ENCODE assay signal across 25 cellular contexts in the genomic region with DNA sequence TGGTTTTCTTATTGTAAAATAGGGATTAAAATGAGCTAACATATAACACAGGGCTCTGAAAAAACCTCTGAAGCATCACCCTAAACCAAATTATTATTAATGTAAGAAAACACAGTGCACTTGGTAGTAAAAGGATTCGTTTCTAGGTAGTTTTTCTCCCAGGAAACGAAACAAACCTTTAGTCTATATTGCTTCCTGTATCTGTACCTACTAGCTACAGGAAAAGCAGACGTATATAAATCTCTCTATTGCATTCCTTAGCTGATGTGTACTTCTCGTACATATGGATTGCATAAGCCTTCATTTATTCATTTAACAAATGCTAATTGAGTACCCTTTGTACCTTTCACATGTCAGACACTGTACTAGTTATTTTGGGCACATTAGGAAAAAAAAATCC.
A peak's percentile ranks its signal among the peaks of the same experiment; 100 is the strongest.
DNase-seq lines count a peak whose midpoint lies in the region; ATAC-seq and TF ChIP-seq lines count a peak whose summit lies in the region.
"Had no signal": no experiment of that assay in that cellular context is flagged by ENCODE, and none has a peak within 500 bp of the region (broad histone marks: within the 10 kb centered on the region; RNA-seq: fewer than 3 reads in every experiment).

No MANE protein-coding gene starts in this region.

- peak overlapping the region; percentile 12; the same call in 1 of the 2 replicates for H2AFZ ChIP-seq in PC-3 (ENCODE audit: low read length)

- no peaks in the 10 kb centered on the region for H3K9me3 ChIP-seq in PC-3 (ENCODE audit: low read length)
- H3K9me3 ChIP-seq: HAP-1, SJSA1, testis, uterus had no signal

- intact Hi-C loops in PC-3 (cut with micrococcal nuclease), result no loop called here
- intact Hi-C loops in activated T-helper 1 cell treated with anti-CD3 and anti-CD28 coated beads, Interleukin-12 subunit alpha, Interleukin-12 subunit beta, Interleukin-2, Interleukin-4 antibody, amounts not matched to agents 30 ng/mL and 10 ng/mL and 1 ng/mL, durations not matched to agents 14 hours and 24 hours and 36 hours (cut with micrococcal nuclease), result no loop called here

- no peak overlapping the region for H3K4me2 ChIP-seq in PC-3 (ENCODE audit: low read length)

- no peaks in the 10 kb centered on the region for H3F3A ChIP-seq in PC-3 (ENCODE audit: low read length, unreplicated experiment)

- H3K9me2 ChIP-seq in PC-3 (replicated peaks; ENCODE audit: low read length), result no peaks in the 10 kb centered on the region

- peak overlapping the region; percentile 16 to 53 for H3K4me3 Mint-ChIP-seq in activated T-cell treated with anti-CD3 and anti-CD28 coated beads, Interleukin-2, amount 50 U/mL, for 72 hours
- no peak overlapping the region for H3K4me3 Mint-ChIP-seq in activated T-helper 1 cell treated with anti-CD3 and anti-CD28 coated beads, Interleukin-12 subunit alpha, Interleukin-12 subunit beta, Interleukin-2, Interleukin-4 antibody, amounts not matched to agents 30 ng/mL and 10 ng/mL and 1 ng/mL, durations not matched to agents 14 hours and 24 hours and 36 hours
- H3K4me3 Mint-ChIP-seq: memory B cell; stimulated activated memory B cell treated with anti-CD40 and anti-IgM and Interleukin-4, amounts not matched to agents 10 μg/mL and 1 μg/mL and 100 μg/mL, for 72 hours had no signal

- H3K79me2 ChIP-seq in PC-3 (ENCODE audit: low read length), result no peaks in the 10 kb centered on the region

- no peak for DNase-seq in activated T-cell treated with anti-CD3 and anti-CD28 coated beads, Interleukin-2, amount 50 U/mL, for 72 hours
- no peak for DNase-seq in activated T-cell treated with anti-CD3 and anti-CD28 coated beads, Interleukin-2, amount 50 U/mL, for 1 hour
- DNase-seq in PC-3, result no peak
- DNase-seq in central memory CD4-positive, alpha-beta T cell, result peak; percentile 2
- peak; percentile 21 for DNase-seq in retina
- no peak for DNase-seq in activated T-helper 1 cell treated with anti-CD3 and anti-CD28 coated beads, Interleukin-12 subunit alpha, Interleukin-12 subunit beta, Interleukin-2, Interleukin-4 antibody, amounts not matched to agents 30 ng/mL and 10 ng/mL and 1 ng/mL, durations not matched to agents 14 hours and 24 hours and 36 hours (ENCODE audit: low spot score)
- DNase-seq in NCI-H2081 treated with DMSO at 0.1 percent for 48 hours (lab: John Stamatoyannopoulos, UW), result no peak
- DNase-seq: activated CD8-positive, alpha-beta memory T cell treated with anti-CD3 and anti-CD28 coated beads, Interleukin-2, amount 50 U/mL, for 48 hours; aorta; caudate nucleus; dermis blood vessel endothelial cell; Kasumi-1; kidney glomerular epithelial cell; NCI-H1694; NCI-H2171 treated with DMSO at 0.1 percent for 48 hours; NCI-H524; nucleus accumbens; testis; uterus had no signal

- H3K4me3 ChIP-seq in PC-3 (ENCODE audit: low read length), result no peak overlapping the region
- H3K4me3 ChIP-seq: HAP-1, SJSA1, testis, uterus had no signal

- H3K36me3 Mint-ChIP-seq in activated T-cell treated with anti-CD3 and anti-CD28 coated beads, Interleukin-2, amount 50 U/mL, for 72 hours (ENCODE audit: insufficient read depth in 2 of 2), result no peaks in the 10 kb centered on the region
- H3K36me3 Mint-ChIP-seq in activated T-helper 1 cell treated with anti-CD3 and anti-CD28 coated beads, Interleukin-12 subunit alpha, Interleukin-12 subunit beta, Interleukin-2, Interleukin-4 antibody, amounts not matched to agents 30 ng/mL and 10 ng/mL and 1 ng/mL, durations not matched to agents 14 hours and 24 hours and 36 hours (ENCODE audit: low read depth), result no peaks in the 10 kb centered on the region
- H3K36me3 Mint-ChIP-seq: memory B cell; stimulated activated memory B cell treated with anti-CD40 and anti-IgM and Interleukin-4, amounts not matched to agents 10 μg/mL and 1 μg/mL and 100 μg/mL, for 72 hours had no signal

- no peak overlapping the region for H3K9ac ChIP-seq in PC-3 (ENCODE audit: low read length)

- peak overlapping the region; percentile 83 for H3K27ac Mint-ChIP-seq in activated T-cell treated with anti-CD3 and anti-CD28 coated beads, Interleukin-2, amount 50 U/mL, for 72 hours
- H3K27ac Mint-ChIP-seq in activated T-helper 1 cell treated with anti-CD3 and anti-CD28 coated beads, Interleukin-12 subunit alpha, Interleukin-12 subunit beta, Interleukin-2, Interleukin-4 antibody, amounts not matched to agents 30 ng/mL and 10 ng/mL and 1 ng/mL, durations not matched to agents 14 hours and 24 hours and 36 hours, result no peak overlapping the region
- H3K27ac Mint-ChIP-seq: memory B cell; stimulated activated memory B cell treated with anti-CD40 and anti-IgM and Interleukin-4, amounts not matched to agents 10 μg/mL and 1 μg/mL and 100 μg/mL, for 72 hours had no signal

- H3K27ac ChIP-seq in PC-3 (ENCODE audit: low read length), result no peak overlapping the region
- H3K27ac ChIP-seq: HL-60, SJSA1, testis, uterus had no signal

- BruUV-seq in PC-3 (replicated peaks; lab: Mats Ljungman, UMichigan), result no TSS peak

- no peaks in the 10 kb centered on the region for H4K20me1 ChIP-seq in PC-3 (ENCODE audit: low read length)

- CTCF ChIA-PET in PC-3 (lab: Charles Lee), result no interaction called here

- TF ChIP-seq CTCF in PC-3 (conservative IDR thresholded peaks at IDR 0.05; ENCODE audit: low read depth, low read length), result no peak

- peaks cover 0 to 2% of the 10 kb centered on the region in 2 donors for H3K9me3 Mint-ChIP-seq in activated T-cell treated with anti-CD3 and anti-CD28 coated beads, Interleukin-2, amount 50 U/mL, for 72 hours
- H3K9me3 Mint-ChIP-seq in activated T-helper 1 cell treated with anti-CD3 and anti-CD28 coated beads, Interleukin-12 subunit alpha, Interleukin-12 subunit beta, Interleukin-2, Interleukin-4 antibody, amounts not matched to agents 30 ng/mL and 10 ng/mL and 1 ng/mL, durations not matched to agents 14 hours and 24 hours and 36 hours, result no peaks in the 10 kb centered on the region
- H3K9me3 Mint-ChIP-seq: memory B cell; stimulated activated memory B cell treated with anti-CD40 and anti-IgM and Interleukin-4, amounts not matched to agents 10 μg/mL and 1 μg/mL and 100 μg/mL, for 72 hours had no signal

- ATAC-seq in activated T-cell treated with anti-CD3 and anti-CD28 coated beads, Interleukin-2, amount 50 U/mL, for 72 hours (replicated peaks in 1 of 2), result no peak
- ATAC-seq in PC-3 (no peak), HG02623 (IDR thresholded peaks at IDR 0.05; ENCODE audit: unreplicated experiment) (no peak)
- ATAC-seq: stimulated activated memory B cell treated with anti-CD40 and anti-IgM and Interleukin-4, amounts not matched to agents 10 μg/mL and 1 μg/mL and 100 μg/mL, for 72 hours had no signal

- H3K27me3 ChIP-seq in PC-3 (ENCODE audit: low read length), result no peaks in the 10 kb centered on the region
- H3K27me3 ChIP-seq: SJSA1, testis, uterus had no signal

- H3K36me3 ChIP-seq in PC-3 (ENCODE audit: low read depth, low read length), result no peaks in the 10 kb centered on the region
- H3K36me3 ChIP-seq: HAP-1, SJSA1, uterus had no signal

- H3K4me1 Mint-ChIP-seq in activated T-cell treated with anti-CD3 and anti-CD28 coated beads, Interleukin-2, amount 50 U/mL, for 72 hours (ENCODE audit: low read depth), result peaks cover 16% of the 10 kb centered on the region
- peaks cover 16% of the 10 kb centered on the region for H3K4me1 Mint-ChIP-seq in activated T-helper 1 cell treated with anti-CD3 and anti-CD28 coated beads, Interleukin-12 subunit alpha, Interleukin-12 subunit beta, Interleukin-2, Interleukin-4 antibody, amounts not matched to agents 30 ng/mL and 10 ng/mL and 1 ng/mL, durations not matched to agents 14 hours and 24 hours and 36 hours (ENCODE audit: low read depth)

- POLR2A ChIA-PET in PC-3 (lab: Charles Lee; ENCODE audit: unreplicated experiment), result interaction anchor here (0.6 kb wide), 1 partner anchor 85 kb away, joined by 4 read pairs; a partner anchor contains a TSS

- no peaks in the 10 kb centered on the region for H3K27me3 Mint-ChIP-seq in activated T-cell treated with anti-CD3 and anti-CD28 coated beads, Interleukin-2, amount 50 U/mL, for 72 hours (ENCODE audit: low read depth)
- peaks cover 6% of the 10 kb centered on the region for H3K27me3 Mint-ChIP-seq in activated T-helper 1 cell treated with anti-CD3 and anti-CD28 coated beads, Interleukin-12 subunit alpha, Interleukin-12 subunit beta, Interleukin-2, Interleukin-4 antibody, amounts not matched to agents 30 ng/mL and 10 ng/mL and 1 ng/mL, durations not matched to agents 14 hours and 24 hours and 36 hours (ENCODE audit: insufficient read depth)
- H3K27me3 Mint-ChIP-seq: memory B cell; stimulated activated memory B cell treated with anti-CD40 and anti-IgM and Interleukin-4, amounts not matched to agents 10 μg/mL and 1 μg/mL and 100 μg/mL, for 72 hours had no signal

- no peaks in the 10 kb centered on the region for H3K4me1 ChIP-seq in PC-3 (ENCODE audit: insufficient read depth, low read length)
- H3K4me1 ChIP-seq: HAP-1, SJSA1, testis, uterus had no signal

Comparison
In these comparisons a context has a peak if more than half of its experiments do, and no peak if none do; other contexts are left out.
1. DNase-seq: peak in central memory CD4-positive, alpha-beta T cell (single experiment) and retina (single experiment); none in activated T-cell treated with anti-CD3 and anti-CD28 coated beads, Interleukin-2, amount 50 U/mL, for 72 hours (0 of 2), activated T-cell treated with anti-CD3 and anti-CD28 coated beads, Interleukin-2, amount 50 U/mL, for 1 hour (single experiment), PC-3 (single experiment), activated T-helper 1 cell treated with anti-CD3 and anti-CD28 coated beads, Interleukin-12 subunit alpha, Interleukin-12 subunit beta, Interleukin-2, Interleukin-4 antibody, amounts not matched to agents 30 ng/mL and 10 ng/mL and 1 ng/mL, durations not matched to agents 14 hours and 24 hours and 36 hours (single experiment) and NCI-H2081 treated with DMSO at 0.1 percent for 48 hours (single experiment).